Comparison of ENCODE assay signal across 3 cellular contexts in genomic region chr15:96109820-96110219, GRCh38.
"Had no signal": no experiment of that assay in that cellular context is flagged by ENCODE, and none has a peak within 500 bp of the region (broad histone marks: within the 10 kb centered on the region; RNA-seq: fewer than 3 reads in every experiment).

No MANE protein-coding gene starts in this region.

- DNase-seq: GDM1, GF-D8 had no signal

- H3K4me3 ChIP-seq: GM12878 had no signal
